Comparison of ENCODE assay signal across 15 cellular contexts in the genomic region with DNA sequence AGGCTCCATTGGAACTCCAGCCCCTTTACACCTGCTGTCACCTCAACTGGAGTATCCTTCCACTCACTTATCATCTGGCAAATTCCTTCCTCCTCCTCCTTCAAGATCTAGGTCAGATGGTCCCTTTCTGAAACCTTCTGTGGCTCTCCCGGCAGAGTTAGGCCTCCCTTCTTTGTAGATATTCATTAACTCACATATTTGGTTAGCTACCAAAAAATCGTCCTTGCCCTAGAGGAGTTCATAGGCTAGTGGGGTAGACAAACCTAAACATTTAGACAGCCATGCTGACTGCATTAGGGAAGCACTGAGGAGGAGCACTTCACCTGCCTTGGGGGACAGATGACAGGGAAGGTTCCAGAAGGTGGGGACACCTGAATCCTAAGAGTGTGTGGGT. TPM values are rescaled to one million over a fixed set of nuclear protein-coding genes. Genes with fewer than 3 reads are reported as not detected.
DNase-seq lines count a peak whose midpoint lies in the region; ATAC-seq and TF ChIP-seq lines count a peak whose summit lies in the region.
"Had no signal": no experiment of that assay in that cellular context is flagged by ENCODE, and none has a peak within 500 bp of the region (broad histone marks: within the 10 kb centered on the region; RNA-seq: fewer than 3 reads in every experiment).

No MANE protein-coding gene starts in this region.

- intact Hi-C loops in adrenal gland (cut with DNase I), result no loop called here

- DNase-seq in CD4-positive, CD25-positive, alpha-beta regulatory T cell, result no peak
- DNase-seq in hepatocyte (ENCODE audit: low spot score) (no peak), adrenal gland (no peak), Peyer's patch (no peak)
- DNase-seq: activated CD4-positive, CD25-positive, alpha-beta regulatory T cell; AML-193; NCI-H446 treated with DMSO at 0.1 percent for 48 hours; Right ventricle myocardium superior had no signal

- H3K9me2 ChIP-seq in hepatocyte (replicated peaks; ENCODE audit: insufficient read depth), result no peaks in the 10 kb centered on the region

- no peak overlapping the region for H3K4me3 Mint-ChIP-seq in CD4-positive, CD25-positive, alpha-beta regulatory T cell
- no peak overlapping the region for H3K4me3 Mint-ChIP-seq in activated T-helper 17 cell treated with anti-CD3 and anti-CD28 coated beads, Interleukin-2, amount 50 U/mL, for 72 hours
- H3K4me3 Mint-ChIP-seq: activated T-cell treated with anti-CD3 and anti-CD28 coated beads, Interleukin-2, amount 50 U/mL, for 72 hours; brain had no signal

- no peak for TF ChIP-seq POLR2A in adrenal gland (IDR thresholded peaks at IDR 0.05)
- TF ChIP-seq POLR2A in Peyer's patch (IDR thresholded peaks at IDR 0.05), result no peak

- no peaks in the 10 kb centered on the region for H3K27me3 ChIP-seq in CD4-positive, CD25-positive, alpha-beta regulatory T cell (ENCODE audit: control insufficient read depth, insufficient read depth, low read length)
- no peaks in the 10 kb centered on the region for H3K27me3 ChIP-seq in hepatocyte
- no peaks in the 10 kb centered on the region for H3K27me3 ChIP-seq in adrenal gland
- no peaks in the 10 kb centered on the region for H3K27me3 ChIP-seq in Peyer's patch

- WGBS in hepatocyte (ENCODE audit: low lambda C conversion rate, missing lambda C conversion rate), result 75% methylated on average over 2 of the region's 2 CpGs
- 60 to 88% (median 72%) methylated on average over 2 of the region's 2 CpGs for WGBS in adrenal gland, 4 donors

- H3K27me3 Mint-ChIP-seq in CD4-positive, CD25-positive, alpha-beta regulatory T cell, result no peaks in the 10 kb centered on the region
- no peaks in the 10 kb centered on the region for H3K27me3 Mint-ChIP-seq in activated T-helper 17 cell treated with anti-CD3 and anti-CD28 coated beads, Interleukin-2, amount 50 U/mL, for 72 hours
- H3K27me3 Mint-ChIP-seq: brain had no signal

- H3K36me3 ChIP-seq in CD4-positive, CD25-positive, alpha-beta regulatory T cell (ENCODE audit: control insufficient read depth, insufficient read depth, low read length), result no peaks in the 10 kb centered on the region
- H3K36me3 ChIP-seq in hepatocyte (replicated peaks; ENCODE audit: insufficient read depth, low read depth), result no peaks in the 10 kb centered on the region
- H3K36me3 ChIP-seq in adrenal gland (replicated peaks in 1 of 2), result no peaks in the 10 kb centered on the region
- no peaks in the 10 kb centered on the region for H3K36me3 ChIP-seq in Peyer's patch
- H3K36me3 ChIP-seq: thoracic aorta had no signal

- peaks cover 0 to 7% (median 2%) of the 10 kb centered on the region in 4 donors for H3K4me1 Mint-ChIP-seq in CD4-positive, CD25-positive, alpha-beta regulatory T cell
- peaks cover 11% of the 10 kb centered on the region for H3K4me1 Mint-ChIP-seq in activated T-helper 17 cell treated with anti-CD3 and anti-CD28 coated beads, Interleukin-2, amount 50 U/mL, for 72 hours
- H3K4me1 Mint-ChIP-seq: brain had no signal

- H3K4me3 ChIP-seq in CD4-positive, CD25-positive, alpha-beta regulatory T cell (ENCODE audit: low read depth, low read length), result no peak overlapping the region
- H3K4me3 ChIP-seq in hepatocyte, result no peak overlapping the region
- no peak overlapping the region for H3K4me3 ChIP-seq in adrenal gland
- H3K4me3 ChIP-seq in Peyer's patch, result no peak overlapping the region
- H3K4me3 ChIP-seq: thoracic aorta had no signal

- ATAC-seq in CD4-positive, CD25-positive, alpha-beta regulatory T cell (ENCODE audit: low read depth in 2 of 2), result no peak
- ATAC-seq in GM19467 (IDR thresholded peaks at IDR 0.05; ENCODE audit: unreplicated experiment), result peak; percentile 32
- peak; percentile 19 for ATAC-seq in HG03066 (IDR thresholded peaks at IDR 0.05; ENCODE audit: low read depth, unreplicated experiment)
- no peak for ATAC-seq in activated T-helper 17 cell treated with anti-CD3 and anti-CD28 coated beads, Interleukin-2, amount 50 U/mL, for 72 hours (replicated peaks)
- ATAC-seq in GM18868 (IDR thresholded peaks at IDR 0.05; ENCODE audit: unreplicated experiment), result no peak
- ATAC-seq: activated T-cell treated with anti-CD3 and anti-CD28 coated beads, Interleukin-2, amount 50 U/mL, for 72 hours had no signal

- no peak overlapping the region for H3K27ac ChIP-seq in CD4-positive, CD25-positive, alpha-beta regulatory T cell (ENCODE audit: insufficient read depth, low read length, poor library complexity, severe bottlenecking)
- H3K27ac ChIP-seq in hepatocyte (peak overlapping the region; percentile 75), adrenal gland (no peak overlapping the region), Peyer's patch (peak overlapping the region in 2 of 4 donors; percentile 78)
- H3K27ac ChIP-seq: thoracic aorta had no signal

- H3K9me3 ChIP-seq in CD4-positive, CD25-positive, alpha-beta regulatory T cell (ENCODE audit: control insufficient read depth in 2 of 2, low read length in 2 of 2), result no peaks in the 10 kb centered on the region
- no peaks in the 10 kb centered on the region for H3K9me3 ChIP-seq in hepatocyte (ENCODE audit: low read depth)
- no peaks in the 10 kb centered on the region for H3K9me3 ChIP-seq in adrenal gland (replicated peaks in 1 of 3)
- H3K9me3 ChIP-seq in Peyer's patch, result no peaks in the 10 kb centered on the region
- H3K9me3 ChIP-seq: thoracic aorta had no signal

- peaks cover 12% of the 10 kb centered on the region for H3K36me3 Mint-ChIP-seq in CD4-positive, CD25-positive, alpha-beta regulatory T cell
- H3K36me3 Mint-ChIP-seq in activated T-helper 17 cell treated with anti-CD3 and anti-CD28 coated beads, Interleukin-2, amount 50 U/mL, for 72 hours (ENCODE audit: low read depth), result no peaks in the 10 kb centered on the region

- H4K20me1 ChIP-seq in hepatocyte (ENCODE audit: insufficient read depth, poor library complexity, severe bottlenecking), result no peaks in the 10 kb centered on the region

- no peak overlapping the region for H2AFZ ChIP-seq in hepatocyte

- H3K79me2 ChIP-seq in hepatocyte, result peaks cover 49% of the 10 kb centered on the region

- H3K9me3 Mint-ChIP-seq in CD4-positive, CD25-positive, alpha-beta regulatory T cell, result no peaks in the 10 kb centered on the region
- H3K9me3 Mint-ChIP-seq in activated T-helper 17 cell treated with anti-CD3 and anti-CD28 coated beads, Interleukin-2, amount 50 U/mL, for 72 hours, result no peaks in the 10 kb centered on the region
- H3K9me3 Mint-ChIP-seq: activated T-cell treated with anti-CD3 and anti-CD28 coated beads, Interleukin-2, amount 50 U/mL, for 72 hours; brain had no signal

- TF ChIP-seq CTCF in hepatocyte (IDR thresholded peaks at IDR 0.05; ENCODE audit: poor library complexity), result no peak
- TF ChIP-seq CTCF in adrenal gland (IDR thresholded peaks at IDR 0.05), result no peak
- no peak for TF ChIP-seq CTCF in Peyer's patch (IDR thresholded peaks at IDR 0.05)

- no peak overlapping the region for H3K4me2 ChIP-seq in hepatocyte

- H3K4me1 ChIP-seq in CD4-positive, CD25-positive, alpha-beta regulatory T cell (ENCODE audit: control insufficient read depth, insufficient read depth, low read length, poor library complexity, severe bottlenecking), result no peaks in the 10 kb centered on the region
- H3K4me1 ChIP-seq in hepatocyte (ENCODE audit: insufficient read depth) (peaks cover 16% of the 10 kb centered on the region), adrenal gland (replicated peaks in 1 of 2) (peaks cover 4 to 16% of the 10 kb centered on the region in 2 donors), Peyer's patch (peaks cover 0 to 28% (median 7%) of the 10 kb centered on the region in 4 donors)

- peak overlapping the region in 2 of 3 donors; percentile 7 to 33 for H3K27ac Mint-ChIP-seq in CD4-positive, CD25-positive, alpha-beta regulatory T cell
- no peak overlapping the region for H3K27ac Mint-ChIP-seq in activated T-helper 17 cell treated with anti-CD3 and anti-CD28 coated beads, Interleukin-2, amount 50 U/mL, for 72 hours
- H3K27ac Mint-ChIP-seq: activated T-cell treated with anti-CD3 and anti-CD28 coated beads, Interleukin-2, amount 50 U/mL, for 72 hours had no signal

RNA-seq across cellular contexts. Expression of a gene that starts 14.3 kb away (rescaled TPM):
- 42.0 TPM for total RNA-seq in CD4-positive, CD25-positive, alpha-beta regulatory T cell
- 10 to 100 TPM; 22.6 to 34.3 (median 29.0) TPM for polyA plus RNA-seq in CD4-positive, CD25-positive, alpha-beta regulatory T cell
- total RNA-seq in hepatocyte (25.6 and 28.3 TPM in 2 replicates), adrenal gland (10 to 100 TPM; 28.0 to 44.7 (median 30.9) TPM), Peyer's patch (10 to 100 TPM; 26.3 to 43.7 (median 31.2) TPM)
- polyA plus RNA-seq in hepatocyte (26.0 and 27.0 TPM in 2 replicates), adrenal gland (10 to 100 TPM; 11.5 to 37.8 (median 15.1) TPM)
- total RNA-seq in activated T-helper 17 cell treated with anti-CD3 and anti-CD28 coated beads, Interleukin-2, amount 50 U/mL, for 72 hours, result 10 to 100 TPM; 30.1 to 48.5 TPM

RNA-seq across cellular contexts. Expression of a gene that starts 37.4 kb away (rescaled TPM):
- total RNA-seq in CD4-positive, CD25-positive, alpha-beta regulatory T cell, result 1,395 TPM
- 1,000 to 10,000 TPM; 1,256 to 1,673 (median 1,465) TPM for polyA plus RNA-seq in CD4-positive, CD25-positive, alpha-beta regulatory T cell
- 828 and 862 TPM in 2 replicates for total RNA-seq in hepatocyte
- polyA plus RNA-seq in hepatocyte, result 526 and 593 TPM in 2 replicates
- total RNA-seq in adrenal gland, result 100 to 1,000 TPM; 685 to 982 (median 819) TPM
- polyA plus RNA-seq in adrenal gland, result 1,000 to 10,000 TPM; 1,450 to 2,028 (median 1,673) TPM
- total RNA-seq in Peyer's patch, result 100 to 1,000 TPM; 339 to 882 (median 437) TPM
- total RNA-seq in activated T-helper 17 cell treated with anti-CD3 and anti-CD28 coated beads, Interleukin-2, amount 50 U/mL, for 72 hours, result 1,000 to 10,000 TPM; 1,075 to 1,450 TPM

RNA-seq across cellular contexts. Expression of a gene that starts 49.2 kb away (rescaled TPM):
- 85.8 TPM for total RNA-seq in CD4-positive, CD25-positive, alpha-beta regulatory T cell
- polyA plus RNA-seq in CD4-positive, CD25-positive, alpha-beta regulatory T cell, result 10 to 100 TPM; 72.6 to 98.9 (median 78.1) TPM
- total RNA-seq in hepatocyte, result 45.1 and 49.4 TPM in 2 replicates
- polyA plus RNA-seq in hepatocyte, result 28.4 and 29.3 TPM in 2 replicates
- total RNA-seq in adrenal gland, result 10 to 100 TPM; 54.9 to 98.0 (median 63.0) TPM
- 100 to 1,000 TPM in 1 of 3 donors, 10 to 100 TPM in 2; 41.9 to 104 (median 52.4) TPM for polyA plus RNA-seq in adrenal gland
- total RNA-seq in Peyer's patch, result 10 to 100 TPM; 19.4 to 47.0 (median 30.1) TPM
- total RNA-seq in activated T-helper 17 cell treated with anti-CD3 and anti-CD28 coated beads, Interleukin-2, amount 50 U/mL, for 72 hours, result 10 to 100 TPM; 60.7 to 93.9 TPM

Comparison
In these comparisons a context has a peak if more than half of its experiments do, and no peak if none do; other contexts are left out.
1. ATAC-seq: peak in GM19467 (single experiment) and HG03066 (single experiment); none in CD4-positive, CD25-positive, alpha-beta regulatory T cell (0 of 2), activated T-helper 17 cell treated with anti-CD3 and anti-CD28 coated beads, Interleukin-2, amount 50 U/mL, for 72 hours (single experiment) and GM18868 (single experiment).